In the genomic region with DNA sequence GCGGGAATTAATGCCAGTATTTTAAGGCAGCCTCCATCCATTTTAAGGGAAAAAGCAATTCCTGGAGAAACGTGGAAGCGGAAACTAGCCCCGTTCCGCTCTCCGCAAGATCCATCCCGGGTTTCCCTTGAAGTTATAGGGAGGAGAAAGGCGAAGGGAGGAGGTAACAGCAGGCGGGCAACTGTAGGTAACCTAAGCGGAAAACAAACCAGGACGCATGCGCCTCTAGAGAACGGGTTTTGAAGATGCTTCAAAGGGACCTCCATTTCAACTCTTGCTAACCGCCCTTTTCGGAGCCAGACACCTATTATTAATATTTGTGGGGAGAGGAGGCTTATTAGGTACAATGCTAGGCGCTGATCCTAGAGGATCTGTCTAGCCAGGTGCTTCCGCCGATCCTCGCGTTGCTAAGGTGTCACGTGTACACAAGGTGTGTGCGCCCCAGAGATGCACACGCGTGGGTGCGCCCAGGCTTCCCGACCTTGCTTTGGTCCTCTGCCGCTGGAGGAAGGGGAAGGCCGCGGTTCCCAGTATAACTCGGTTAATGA, we compare ENCODE assay signal across 1 cellular context.
A peak's percentile ranks its signal among the peaks of the same experiment; 100 is the strongest.
TF ChIP-seq lines count a peak whose summit lies in the region.

No MANE protein-coding gene starts in this region.

TF ChIP-seq in H1, 55 proteins besides CTCF, POLR2A, EP300 and RAD21 (continued from another document):
- TF ChIP-seq FOSL1 (IDR thresholded peaks at IDR 0.05; ENCODE audit: insufficient read depth, low read depth, low read length) (no peak), RNF2 (IDR thresholded peaks at IDR 0.05; ENCODE audit: borderline replicate concordance, low read depth, low read length, missing control alignments, poor library complexity, severe bottlenecking) (no peak), SP1 (IDR thresholded peaks at IDR 0.05; ENCODE audit: low read depth, low read length) (peak; percentile 100), BACH1 (IDR thresholded peaks at IDR 0.05; ENCODE audit: low read length) (no peak), TBP (IDR thresholded peaks at IDR 0.05; ENCODE audit: low read depth, low read length) (no peak), POU5F1 (IDR thresholded peaks at IDR 0.05; ENCODE audit: low read depth, low read length) (peak; percentile 43; the same call in 1 of the 2 replicates), CEBPB (IDR thresholded peaks at IDR 0.05; ENCODE audit: low read depth, low read length) (no peak), ZNF274 (IDR thresholded peaks at IDR 0.05; ENCODE audit: borderline replicate concordance, extremely low read depth, low read length) (no peak), HDAC6 (IDR thresholded peaks at IDR 0.05; ENCODE audit: low read depth, low read length) (no peak), RBBP5 (IDR thresholded peaks at IDR 0.05; ENCODE audit: borderline replicate concordance, low read depth, low read length) (no peak; the same call in 1 of the 2 replicates), TEAD4 (IDR thresholded peaks at IDR 0.05; ENCODE audit: low read depth, low read length) (peak; percentile 50; the same call in 1 of the 2 replicates), SIN3A (conservative IDR thresholded peaks at IDR 0.05 in 1 of 2, IDR thresholded peaks at IDR 0.05 in 1 of 2; ENCODE audit: low read depth in 1 of 2, low read length in 2 of 2) (peak in 1 of 2 experiments; percentile 55; a peak in 2 of 4 replicates), CTBP2 (IDR thresholded peaks at IDR 0.05; ENCODE audit: borderline replicate concordance, insufficient read depth, insufficient read length, low read length) (peak; percentile 81), HDAC2 (IDR thresholded peaks at IDR 0.05; ENCODE audit: borderline replicate concordance in 1 of 2, low read depth in 2 of 2, low read length in 2 of 2) (no peak), SIX5 (IDR thresholded peaks at IDR 0.05; ENCODE audit: low read depth, low read length) (no peak), SIRT6 (IDR thresholded peaks at IDR 0.05; ENCODE audit: low read length) (no peak), RFX5 (IDR thresholded peaks at IDR 0.05; ENCODE audit: borderline replicate concordance, low read depth, low read length) (peak; percentile 74), SAP30 (IDR thresholded peaks at IDR 0.05; ENCODE audit: insufficient read depth, insufficient replicate concordance, low read length) (no peak), POLR2AphosphoS5 (IDR thresholded peaks at IDR 0.05; ENCODE audit: low read depth, low read length) (no peak), CBX8 (IDR thresholded peaks at IDR 0.05; ENCODE audit: borderline replicate concordance, low read depth, low read length) (no peak), EGR1 (IDR thresholded peaks at IDR 0.05; ENCODE audit: borderline replicate concordance, low read depth, low read length) (peak; percentile 98)
- TF ChIP-seq, protein P1, sequence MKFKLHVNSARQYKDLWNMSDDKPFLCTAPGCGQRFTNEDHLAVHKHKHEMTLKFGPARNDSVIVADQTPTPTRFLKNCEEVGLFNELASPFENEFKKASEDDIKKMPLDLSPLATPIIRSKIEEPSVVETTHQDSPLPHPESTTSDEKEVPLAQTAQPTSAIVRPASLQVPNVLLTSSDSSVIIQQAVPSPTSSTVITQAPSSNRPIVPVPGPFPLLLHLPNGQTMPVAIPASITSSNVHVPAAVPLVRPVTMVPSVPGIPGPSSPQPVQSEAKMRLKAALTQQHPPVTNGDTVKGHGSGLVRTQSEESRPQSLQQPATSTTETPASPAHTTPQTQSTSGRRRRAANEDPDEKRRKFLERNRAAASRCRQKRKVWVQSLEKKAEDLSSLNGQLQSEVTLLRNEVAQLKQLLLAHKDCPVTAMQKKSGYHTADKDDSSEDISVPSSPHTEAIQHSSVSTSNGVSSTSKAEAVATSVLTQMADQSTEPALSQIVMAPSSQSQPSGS (IDR thresholded peaks at IDR 0.05; ENCODE audit: low read length) = peak; percentile 37; the same call in 1 of the 2 replicates
- TF ChIP-seq, protein P2, sequence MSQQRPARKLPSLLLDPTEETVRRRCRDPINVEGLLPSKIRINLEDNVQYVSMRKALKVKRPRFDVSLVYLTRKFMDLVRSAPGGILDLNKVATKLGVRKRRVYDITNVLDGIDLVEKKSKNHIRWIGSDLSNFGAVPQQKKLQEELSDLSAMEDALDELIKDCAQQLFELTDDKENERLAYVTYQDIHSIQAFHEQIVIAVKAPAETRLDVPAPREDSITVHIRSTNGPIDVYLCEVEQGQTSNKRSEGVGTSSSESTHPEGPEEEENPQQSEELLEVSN (IDR thresholded peaks at IDR 0.05) = peak; percentile 67
- TF ChIP-seq, protein P3, sequence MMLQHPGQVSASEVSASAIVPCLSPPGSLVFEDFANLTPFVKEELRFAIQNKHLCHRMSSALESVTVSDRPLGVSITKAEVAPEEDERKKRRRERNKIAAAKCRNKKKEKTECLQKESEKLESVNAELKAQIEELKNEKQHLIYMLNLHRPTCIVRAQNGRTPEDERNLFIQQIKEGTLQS (IDR thresholded peaks at IDR 0.05; ENCODE audit: insufficient read depth, low read depth, low read length) = no peak
TF ChIP-seq in H1: peak in this region for 19.
